ENCODE assay signal across 13 cellular contexts in the genomic region with DNA sequence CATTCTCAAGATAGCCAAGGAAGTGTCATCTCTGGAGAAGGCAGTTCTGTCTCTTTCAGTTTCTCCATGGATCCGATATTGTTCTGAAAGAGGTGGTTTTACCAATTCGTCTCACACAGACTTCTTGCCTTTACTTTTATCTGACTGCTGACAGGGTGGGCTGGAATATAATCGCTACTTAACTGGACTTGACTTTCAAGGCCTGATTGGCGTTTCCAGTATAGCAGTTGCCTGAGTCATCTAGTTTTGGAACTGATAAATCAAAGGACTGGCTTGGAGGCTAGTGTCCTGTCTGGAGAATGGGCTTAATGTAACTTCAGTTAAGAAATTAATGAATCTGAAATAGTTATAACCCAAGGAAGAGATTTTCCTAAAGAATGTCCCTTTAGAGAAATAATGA. TPM values are rescaled to one million over a fixed set of nuclear protein-coding genes. Genes with fewer than 3 reads are reported as not detected.
A peak's percentile ranks its signal among the peaks of the same experiment; 100 is the strongest.
DNase-seq lines count a peak whose midpoint lies in the region; ATAC-seq, FAIRE-seq and TF ChIP-seq lines count a peak whose summit lies in the region.
"Had no signal": no experiment of that assay in that cellular context is flagged by ENCODE, and none has a peak within 500 bp of the region (broad histone marks: within the 10 kb centered on the region; RNA-seq: fewer than 3 reads in every experiment).

No MANE protein-coding gene starts in this region.

- H3K4me2 ChIP-seq in GM12878 (ENCODE audit: control insufficient read depth, insufficient read depth) (peak overlapping the region; percentile 73), parathyroid adenoma (ENCODE audit: low read length) (no peak overlapping the region)

- H3K4me3 Mint-ChIP-seq in CD4-positive, alpha-beta memory T cell, result peak overlapping the region; percentile 72 to 92 (median 82)
- H3K4me3 Mint-ChIP-seq: memory B cell had no signal

- ATAC-seq in HG02610 (IDR thresholded peaks at IDR 0.05; ENCODE audit: unreplicated experiment) (peak; percentile 7), GM12878 (peak; percentile 16), HG02759 (IDR thresholded peaks at IDR 0.05; ENCODE audit: unreplicated experiment) (no peak)

- 0 out of 4 replicates have a peak, but pooled peaks of 1 of the 2 experiments have one; percentile 1 for TF ChIP-seq EP300 in GM12878 (IDR thresholded peaks at IDR 0.05; ENCODE audit: borderline replicate concordance in 1 of 2, control insufficient read depth in 1 of 2, low read depth in 2 of 2, low read length in 2 of 2)

- H3K79me2 ChIP-seq in GM12878 (ENCODE audit: control insufficient read depth, insufficient read depth, low read length) (peaks cover 94% of the 10 kb centered on the region), parathyroid adenoma (peaks cover 2% of the 10 kb centered on the region)

- no peaks in the 10 kb centered on the region for H3K27me3 Mint-ChIP-seq in CD4-positive, alpha-beta memory T cell

- peaks cover 14 to 37% of the 10 kb centered on the region in 2 donors for H3K36me3 Mint-ChIP-seq in CD4-positive, alpha-beta memory T cell

- H4K20me1 ChIP-seq in GM12878 (ENCODE audit: control insufficient read depth, insufficient read depth), result no peaks in the 10 kb centered on the region

- peaks cover 97% of the 10 kb centered on the region for H3K4me1 ChIP-seq in CD4-positive, alpha-beta memory T cell (ENCODE audit: insufficient read depth, low read length)
- H3K4me1 ChIP-seq in GM12878 (ENCODE audit: control insufficient read depth, insufficient read depth, low read length), result peaks cover 62% of the 10 kb centered on the region
- H3K4me1 ChIP-seq in parathyroid adenoma, result peaks cover 8% of the 10 kb centered on the region
- H3K4me1 ChIP-seq: SJSA1 had no signal

- WGBS in GM12878 (ENCODE audit: insufficient coverage, insufficient replicate concordance, low lambda C conversion rate, missing lambda C conversion rate), result 54% methylated on average over 4 of the region's 4 CpGs

- CTCF ChIA-PET in CD4-positive, alpha-beta memory T cell (lab: Charles Lee; ENCODE audit: partially characterized antibody), result interaction anchor here (0.6 to 8.2 kb wide), 9 partner anchors 10 to 62 kb away, joined by 3 to 52 read pairs (median 3); a partner anchor contains a TSS
- CTCF ChIA-PET in GM12878 (lab: Yijun Ruan, JAX), result interaction anchor here (1.1 to 2.1 kb wide), 2 partner anchors 53 to 356 kb away, joined by 4 to 5 read pairs; no protein-coding TSS in a partner anchor

- H3K27me3 ChIP-seq in CD4-positive, alpha-beta memory T cell (ENCODE audit: insufficient read depth, low read length), result no peaks in the 10 kb centered on the region
- H3K27me3 ChIP-seq in GM12878 (replicated peaks in 1 of 2; ENCODE audit: control insufficient read depth in 2 of 2, insufficient read depth in 2 of 2, low read length in 1 of 2) (no peaks in the 10 kb centered on the region), parathyroid adenoma (ENCODE audit: control insufficient read depth, insufficient read depth, low read length) (no peaks in the 10 kb centered on the region)
- H3K27me3 ChIP-seq: SJSA1 had no signal

- no peaks in the 10 kb centered on the region for H3K36me3 ChIP-seq in CD4-positive, alpha-beta memory T cell (ENCODE audit: insufficient read depth, low read length)
- H3K36me3 ChIP-seq in GM12878 (ENCODE audit: control insufficient read depth in 2 of 2, insufficient read depth in 2 of 2, low read length in 1 of 2), result peaks cover 0 to under 1% of the 10 kb centered on the region in 2 experiments; a peak in 1 of 4 replicates
- H3K36me3 ChIP-seq in parathyroid adenoma (ENCODE audit: control insufficient read depth, insufficient read depth, low read length), result no peaks in the 10 kb centered on the region
- H3K36me3 ChIP-seq: SJSA1 had no signal

- no peak for DNase-seq in CD4-positive, alpha-beta memory T cell
- no peak for DNase-seq in GM12878 (ENCODE audit: low read depth, low spot score)
- no peak for DNase-seq in NOMO-1 treated with dmso at 0.1 percent for 144 hours (lab: John Stamatoyannopoulos, UW; ENCODE audit: unreplicated experiment)
- DNase-seq in D341Med (ENCODE audit: low spot score), result no peak
- no peak for DNase-seq in GM10266 (ENCODE audit: extremely low spot score)
- DNase-seq: amniotic stem cell, COR-L47 had no signal

- H3K9me3 Mint-ChIP-seq in CD4-positive, alpha-beta memory T cell, result peaks cover 0 to 1% (median 0%) of the 10 kb centered on the region in 8 donors
- H3K9me3 Mint-ChIP-seq: memory B cell had no signal

- peak overlapping the region; percentile 93 to 98 (median 98) for H3K27ac Mint-ChIP-seq in CD4-positive, alpha-beta memory T cell
- H3K27ac Mint-ChIP-seq: memory B cell, progenitor cell of endocrine pancreas had no signal

- H3K9ac ChIP-seq in GM12878 (ENCODE audit: control insufficient read depth, insufficient read depth, low read length) (peak overlapping the region; percentile 47), parathyroid adenoma (no peak overlapping the region)

- RAD21 ChIA-PET in GM12878 (lab: Charles Lee; ENCODE audit: unreplicated experiment), result interaction anchor here (1.1 to 4.6 kb wide), 9 partner anchors 20 to 99 kb away, joined by 3 to 25 read pairs (median 12); no protein-coding TSS in a partner anchor

- TF ChIP-seq CTCF in GM12878 (IDR thresholded peaks at IDR 0.05 in 2 of 3, conservative IDR thresholded peaks at IDR 0.05 in 1 of 3; ENCODE audit: control insufficient read depth in 2 of 3, extremely low read depth in 1 of 3, insufficient read depth in 1 of 3, low read depth in 3 of 3, low read length in 3 of 3), result no peak
- no peak for TF ChIP-seq CTCF in parathyroid adenoma (IDR thresholded peaks at IDR 0.05)
- TF ChIP-seq CTCF in GM10266 (IDR thresholded peaks at IDR 0.05; ENCODE audit: control insufficient read depth, insufficient read depth, low read depth, missing control alignments), result no peak

- SMC1A ChIA-PET in GM12878 (lab: Charles Lee; ENCODE audit: uncharacterized antibody, unreplicated experiment), result interaction anchor here (1.2 to 8.4 kb wide), 13 partner anchors 12 to 97 kb away, joined by 3 to 66 read pairs (median 7); a partner anchor contains a TSS

- TF ChIP-seq POLR2A in GM12878 (IDR thresholded peaks at IDR 0.05; ENCODE audit: low read depth, low read length), result no peak

- no TSS peak for BruUV-seq in GM12878 (replicated peaks; lab: Mats Ljungman, UMichigan)

- intact Hi-C loops in CD4-positive, alpha-beta memory T cell (cut with micrococcal nuclease), result loop anchor here (1.0 to 2.0 kb wide), 7 partner anchors 17 to 319 kb away; no protein-coding TSS in a partner anchor
- intact Hi-C loops in GM12878 (cut with micrococcal nuclease; ENCODE audit: unreplicated experiment), result loop anchor here (5.0 kb wide), 2 partner anchors 44 to 94 kb away; no protein-coding TSS in a partner anchor

- POLR2A ChIA-PET in CD4-positive, alpha-beta memory T cell (lab: Charles Lee; ENCODE audit: partially characterized antibody), result interaction anchor here (1.0 to 19.4 kb wide), 8 partner anchors 7 to 108 kb away, joined by 3 to 578 read pairs (median 25); a partner anchor contains a TSS
- POLR2A ChIA-PET in GM12878 (lab: Charles Lee), result interaction anchor here (0.6 to 8.3 kb wide), 6 partner anchors 9 to 47 kb away, joined by 3 to 74 read pairs (median 5); no protein-coding TSS in a partner anchor

- peak overlapping the region; percentile 2; the same call in 1 of the 2 replicates for H2AFZ ChIP-seq in GM12878 (ENCODE audit: control insufficient read depth, low read depth, low read length)
- H2AFZ ChIP-seq in parathyroid adenoma, result no peak overlapping the region

- TF ChIP-seq RAD21 in GM12878 (IDR thresholded peaks at IDR 0.05; ENCODE audit: insufficient read depth, low read depth, low read length), result no peak

- no peak for FAIRE-seq in GM12878 (lab: Jason Lieb, UNC)

- H3K27ac ChIP-seq in CD4-positive, alpha-beta memory T cell (ENCODE audit: low read depth, low read length), result peak overlapping the region; percentile 78
- H3K27ac ChIP-seq in GM12878 (ENCODE audit: control insufficient read depth, insufficient read depth), result peak overlapping the region; percentile 74
- H3K27ac ChIP-seq in parathyroid adenoma, result peak overlapping the region; percentile 18
- H3K27ac ChIP-seq: SJSA1 had no signal

- H3K9me3 ChIP-seq in CD4-positive, alpha-beta memory T cell (ENCODE audit: control insufficient read depth in 1 of 2, low read length in 2 of 2), result no peaks in the 10 kb centered on the region
- H3K9me3 ChIP-seq in GM12878 (replicated peaks; ENCODE audit: control insufficient read depth, insufficient read depth, low read length), result no peaks in the 10 kb centered on the region; the same call in 2 of the 3 replicates
- H3K9me3 ChIP-seq in parathyroid adenoma (ENCODE audit: control insufficient read depth, low read length), result no peaks in the 10 kb centered on the region
- H3K9me3 ChIP-seq: SJSA1 had no signal

- peak overlapping the region; percentile 15 to 42 for H3K4me3 ChIP-seq in CD4-positive, alpha-beta memory T cell (ENCODE audit: low read length in 2 of 2)
- H3K4me3 ChIP-seq in GM12878 (peak overlapping the region; percentile 57; the same call in 1 of the 2 replicates), parathyroid adenoma (ENCODE audit: low read depth, low read length) (no peak overlapping the region)
- H3K4me3 ChIP-seq: SJSA1 had no signal

- in situ Hi-C loops in GM12878 (cut with MboI), result no loop called here

- peaks cover 82 to 95% (median 88%) of the 10 kb centered on the region in 4 donors for H3K4me1 Mint-ChIP-seq in CD4-positive, alpha-beta memory T cell

TF ChIP-seq in GM12878, 131 proteins besides CTCF, POLR2A, EP300 and RAD21 (continues in another document):
- no peak for TF ChIP-seq MYB (IDR thresholded peaks at IDR 0.05; ENCODE audit: borderline replicate concordance, low read depth, low read length)
- TF ChIP-seq ZNF384 (IDR thresholded peaks at IDR 0.05; ENCODE audit: borderline replicate concordance, low read depth, low read length), result no peak

RNA-seq across cellular contexts. Expression of a gene that starts 21.6 kb away (rescaled TPM):
- 100 to 1,000 TPM; 247 to 284 TPM for total RNA-seq in CD4-positive, alpha-beta memory T cell
- polyA plus RNA-seq in CD4-positive, alpha-beta memory T cell, result 100 to 1,000 TPM; 246 to 251 TPM
- 466 and 549 TPM in 2 replicates for total RNA-seq in GM12878 (2013; cell fraction: nucleolus; rRNA removed)
- total RNA-seq in GM12878 (2014; rRNA removed) (53.9 and 62.9 TPM in 2 replicates), GM12878 (2014; rRNA removed; fragmentation: Illumina TruSeq; extraction: Trizol) (36.0 and 36.3 TPM in 2 replicates), GM12878 (2021) (32.0 and 38.7 TPM in 2 replicates)
- polyA plus RNA-seq in GM12878 (2011; ENCODE audit: low read depth), result 31.1 TPM
- polyA plus RNA-seq in GM12878 (2011; rRNA removed) (115 and 140 TPM in 2 replicates), GM12878 (2014; fragmentation: Illumina TruSeq; extraction: Trizol) (34.2 and 45.3 TPM in 2 replicates), GM12878 (2014; fragmentation: Nextera tagmentation; extraction: Ambion mirVana) (10 to 100 TPM; 10.7 to 12.0 TPM), GM12878 (2014; rRNA removed) (22.0 and 32.3 TPM in 2 replicates), GM12878 (2016; fragmentation: Nextera tagmentation; extraction: Ambion mirVana) (10 to 100 TPM; 32.3 to 34.6 TPM)
- polyA plus RNA-seq in GM12878 (2011; cell fraction: cytosol; rRNA removed), result 163 and 194 TPM in 2 replicates
- polyA plus RNA-seq in GM12878 (2011; cell fraction: nucleus; rRNA removed), result 129 and 155 TPM in 2 replicates
- polyA plus RNA-seq in GM12878 (2012), result 60.0 and 70.9 TPM in 2 replicates
- polyA minus RNA-seq in GM12878 (2011; rRNA and poly(A)+ RNA removed), result 356 and 399 TPM in 2 replicates
- polyA minus RNA-seq in GM12878 (2011; cell fraction: cytosol; rRNA and poly(A)+ RNA removed), result 73.1 and 84.4 TPM in 2 replicates
- polyA minus RNA-seq in GM12878 (2011; cell fraction: nucleus; rRNA and poly(A)+ RNA removed), result 219 and 500 TPM in 2 replicates

Comparison
In these comparisons a context has a peak if more than half of its experiments do, and no peak if none do; other contexts are left out.
1. H3K27ac ChIP-seq: peak in every context shown above with its lines; median percentile 78 in CD4-positive, alpha-beta memory T cell; 74 in GM12878; 18 in parathyroid adenoma.